ENCODE assay signal across 15 cellular contexts in the genomic region with DNA sequence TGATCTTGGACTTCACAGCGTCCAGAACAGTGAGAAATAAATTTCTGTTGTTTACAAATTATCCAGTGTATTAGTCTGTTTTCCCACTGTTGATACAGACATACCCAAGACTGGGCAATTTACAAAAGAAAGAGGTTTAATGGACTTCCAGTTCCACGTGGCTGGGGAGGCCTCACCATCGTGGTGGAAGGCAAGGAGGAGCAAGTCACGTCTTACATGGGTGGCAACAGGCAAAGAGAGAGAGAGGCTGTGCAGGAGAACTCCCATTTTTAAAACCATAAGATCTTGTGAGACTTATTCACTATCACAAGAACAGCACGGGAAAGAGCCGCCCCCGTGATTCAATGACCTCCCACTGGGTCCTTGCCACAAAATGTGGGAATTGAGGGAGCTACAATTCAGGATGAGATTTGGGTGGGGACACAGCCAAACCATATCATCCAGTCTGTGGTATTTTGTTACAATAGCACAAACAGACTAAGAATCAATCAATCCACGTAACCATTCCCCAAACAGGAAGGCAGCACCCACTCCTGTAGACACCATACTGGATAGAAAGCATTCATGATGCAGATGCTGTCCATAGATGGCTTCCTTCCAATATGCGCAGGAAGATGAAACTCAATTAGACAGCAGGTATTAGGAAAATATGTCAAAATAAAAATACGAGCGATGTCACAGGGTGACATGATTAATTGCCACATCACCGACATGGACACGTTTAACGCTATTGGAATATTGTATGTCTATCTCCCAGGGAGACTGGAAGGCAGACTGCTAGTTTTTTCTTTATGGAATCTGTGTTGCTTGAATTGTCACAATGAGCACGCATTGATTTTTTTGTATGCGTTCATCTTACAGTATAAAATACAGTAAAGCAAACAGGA. TPM values are rescaled to one million over a fixed set of nuclear protein-coding genes. Genes with fewer than 3 reads are reported as not detected.
DNase-seq lines count a peak whose midpoint lies in the region; ATAC-seq and TF ChIP-seq lines count a peak whose summit lies in the region.
"Had no signal": no experiment of that assay in that cellular context is flagged by ENCODE, and none has a peak within 500 bp of the region (broad histone marks: within the 10 kb centered on the region; RNA-seq: fewer than 3 reads in every experiment).

No MANE protein-coding gene starts in this region.

- peak overlapping the region; percentile 97 to 98 for H3K27ac ChIP-seq in right atrium auricular region
- peak overlapping the region; percentile 96 for H3K27ac ChIP-seq in hepatocyte
- H3K27ac ChIP-seq: colonic mucosa had no signal

- H2AFZ ChIP-seq in hepatocyte: no peak overlapping the region
- H2AFZ ChIP-seq: GM23338 had no signal

- H3K36me3 Mint-ChIP-seq in WTC11: peaks cover 18% of the 10 kb centered on the region
- H3K36me3 Mint-ChIP-seq in activated T-helper 2 cell treated with anti-CD3 and anti-CD28 coated beads, Interferon-gamma antibody, Interleukin-2, Interleukin-4, amounts not matched to agents 10 μg/mL and 5 μg/mL and 100 μg/mL, durations not matched to agents 14 hours and 24 hours and 36 hours (ENCODE audit: low read depth): peaks cover 57% of the 10 kb centered on the region

- no peaks in the 10 kb centered on the region for H4K20me1 ChIP-seq in hepatocyte (ENCODE audit: insufficient read depth, poor library complexity, severe bottlenecking)

- H3K4me1 ChIP-seq in right atrium auricular region (peaks cover 2 to 79% of the 10 kb centered on the region in 2 donors), hepatocyte (ENCODE audit: insufficient read depth) (peaks cover 56% of the 10 kb centered on the region)

- WGBS in hepatocyte (ENCODE audit: low lambda C conversion rate, missing lambda C conversion rate): 95% methylated on average over 16 of the region's 16 CpGs

- peaks cover 6% of the 10 kb centered on the region for H3K4me1 Mint-ChIP-seq in WTC11
- H3K4me1 Mint-ChIP-seq in activated T-helper 2 cell treated with anti-CD3 and anti-CD28 coated beads, Interferon-gamma antibody, Interleukin-2, Interleukin-4, amounts not matched to agents 10 μg/mL and 5 μg/mL and 100 μg/mL, durations not matched to agents 14 hours and 24 hours and 36 hours (ENCODE audit: low read depth): peaks cover 12% of the 10 kb centered on the region

- H3K36me3 ChIP-seq in right atrium auricular region: peaks cover 67% of the 10 kb centered on the region
- no peaks in the 10 kb centered on the region for H3K36me3 ChIP-seq in hepatocyte (replicated peaks; ENCODE audit: insufficient read depth, low read depth)

- H3K9me3 Mint-ChIP-seq in WTC11: peaks cover 6% of the 10 kb centered on the region
- no peaks in the 10 kb centered on the region for H3K9me3 Mint-ChIP-seq in activated T-helper 2 cell treated with anti-CD3 and anti-CD28 coated beads, Interferon-gamma antibody, Interleukin-2, Interleukin-4, amounts not matched to agents 10 μg/mL and 5 μg/mL and 100 μg/mL, durations not matched to agents 14 hours and 24 hours and 36 hours
- H3K9me3 Mint-ChIP-seq: GM23338; stimulated activated naive CD8-positive, alpha-beta T cell treated with anti-CD3 and anti-CD28 coated beads, Interleukin-15, amount 100 ng/mL, for 72 hours had no signal

- H3K9me3 ChIP-seq in right atrium auricular region (no peaks in the 10 kb centered on the region), hepatocyte (ENCODE audit: low read depth) (no peaks in the 10 kb centered on the region)
- H3K9me3 ChIP-seq: colonic mucosa had no signal

- no peaks in the 10 kb centered on the region for H3K27me3 Mint-ChIP-seq in WTC11 (ENCODE audit: low read depth)
- no peaks in the 10 kb centered on the region for H3K27me3 Mint-ChIP-seq in activated T-helper 2 cell treated with anti-CD3 and anti-CD28 coated beads, Interferon-gamma antibody, Interleukin-2, Interleukin-4, amounts not matched to agents 10 μg/mL and 5 μg/mL and 100 μg/mL, durations not matched to agents 14 hours and 24 hours and 36 hours (ENCODE audit: low read depth)
- H3K27me3 Mint-ChIP-seq: stimulated activated naive CD8-positive, alpha-beta T cell treated with anti-CD3 and anti-CD28 coated beads, Interleukin-15, amount 100 ng/mL, for 72 hours had no signal

- peak overlapping the region; percentile 87; the same call in 1 of the 2 replicates for H3K27ac Mint-ChIP-seq in WTC11
- H3K27ac Mint-ChIP-seq in activated T-helper 2 cell treated with anti-CD3 and anti-CD28 coated beads, Interferon-gamma antibody, Interleukin-2, Interleukin-4, amounts not matched to agents 10 μg/mL and 5 μg/mL and 100 μg/mL, durations not matched to agents 14 hours and 24 hours and 36 hours: no peak overlapping the region
- H3K27ac Mint-ChIP-seq: GM23338 had no signal

- peaks cover 14% of the 10 kb centered on the region for H3K79me2 ChIP-seq in hepatocyte

- H3K9me2 ChIP-seq in hepatocyte (replicated peaks; ENCODE audit: insufficient read depth): no peaks in the 10 kb centered on the region

- no peak overlapping the region for H3K4me3 Mint-ChIP-seq in WTC11
- H3K4me3 Mint-ChIP-seq in activated T-helper 2 cell treated with anti-CD3 and anti-CD28 coated beads, Interferon-gamma antibody, Interleukin-2, Interleukin-4, amounts not matched to agents 10 μg/mL and 5 μg/mL and 100 μg/mL, durations not matched to agents 14 hours and 24 hours and 36 hours (ENCODE audit: low read depth): no peak overlapping the region
- H3K4me3 Mint-ChIP-seq: GM23338; stimulated activated naive CD8-positive, alpha-beta T cell treated with anti-CD3 and anti-CD28 coated beads, Interleukin-15, amount 100 ng/mL, for 72 hours had no signal

- H3K4me3 ChIP-seq in right atrium auricular region (no peak overlapping the region), hepatocyte (no peak overlapping the region)
- H3K4me3 ChIP-seq: colonic mucosa, GM23338 had no signal

- no peak for ATAC-seq in WTC11
- no peak for ATAC-seq in HG03460 (IDR thresholded peaks at IDR 0.05; ENCODE audit: unreplicated experiment)
- ATAC-seq: GM23338; stimulated activated naive CD8-positive, alpha-beta T cell treated with anti-CD3 and anti-CD28 coated beads, Interleukin-15, amount 100 ng/mL, for 72 hours had no signal

- CTCF ChIA-PET in WTC11 (lab: Charles Lee): interaction anchor here (1.3 to 6.9 kb wide), 8 partner anchors 13 to 102 kb away, joined by 3 to 178 read pairs (median 76); no protein-coding TSS in a partner anchor

- DNase-seq in right atrium auricular region (ENCODE audit: low spot score) (no peak), cardiac septum (ENCODE audit: low spot score) (no peak), WTC11 (ENCODE audit: low spot score) (no peak), hepatocyte (ENCODE audit: low spot score) (no peak), islet precursor cell (no peak)
- DNase-seq in activated T-helper 2 cell treated with anti-CD3 and anti-CD28 coated beads, Interferon-gamma antibody, Interleukin-2, Interleukin-4, amounts not matched to agents 10 μg/mL and 5 μg/mL and 100 μg/mL, durations not matched to agents 14 hours and 24 hours and 36 hours (ENCODE audit: low spot score): no peak
- DNase-seq: activated CD4-positive, alpha-beta T cell treated with anti-CD3 and anti-CD28 coated beads, Interleukin-2, amount 50 U/mL, for 4 hours; amniotic stem cell; colonic mucosa; midbrain; NCI-H1694 treated with DMSO at 0.1 percent for 48 hours; retina; stimulated activated naive CD8-positive, alpha-beta T cell treated with anti-CD3 and anti-CD28 coated beads, Interleukin-15, amount 100 ng/mL, for 72 hours had no signal

- TF ChIP-seq CTCF in right atrium auricular region (IDR thresholded peaks at IDR 0.05): no peak
- no peak for TF ChIP-seq CTCF in WTC11 (IDR thresholded peaks at IDR 0.05)
- no peak for TF ChIP-seq CTCF in hepatocyte (IDR thresholded peaks at IDR 0.05; ENCODE audit: poor library complexity)

- H3K27me3 ChIP-seq in right atrium auricular region (no peaks in the 10 kb centered on the region), hepatocyte (no peaks in the 10 kb centered on the region)
- H3K27me3 ChIP-seq: colonic mucosa had no signal

- no peak overlapping the region for H3K4me2 ChIP-seq in hepatocyte
- H3K4me2 ChIP-seq: GM23338 had no signal

- POLR2A ChIA-PET in WTC11 (lab: Charles Lee): no interaction called here

- intact Hi-C loops in cardiac septum (cut with DNase I): no loop called here
- intact Hi-C loops in activated T-helper 2 cell treated with anti-CD3 and anti-CD28 coated beads, Interferon-gamma antibody, Interleukin-2, Interleukin-4, amounts not matched to agents 10 μg/mL and 5 μg/mL and 100 μg/mL, durations not matched to agents 14 hours and 24 hours and 36 hours (cut with micrococcal nuclease): no loop called here

TF ChIP-seq in WTC11, 78 proteins besides CTCF, POLR2A, EP300 and RAD21:
- no peak for TF ChIP-seq SOX15 (CRISPR knock-in tag; IDR thresholded peaks at IDR 0.05)
- no peak for TF ChIP-seq GABPB1 (CRISPR knock-in tag; IDR thresholded peaks at IDR 0.05)
- no peak for TF ChIP-seq SMAD3 (CRISPR knock-in tag; IDR thresholded peaks at IDR 0.05; ENCODE audit: borderline replicate concordance)
- TF ChIP-seq, protein P1, sequence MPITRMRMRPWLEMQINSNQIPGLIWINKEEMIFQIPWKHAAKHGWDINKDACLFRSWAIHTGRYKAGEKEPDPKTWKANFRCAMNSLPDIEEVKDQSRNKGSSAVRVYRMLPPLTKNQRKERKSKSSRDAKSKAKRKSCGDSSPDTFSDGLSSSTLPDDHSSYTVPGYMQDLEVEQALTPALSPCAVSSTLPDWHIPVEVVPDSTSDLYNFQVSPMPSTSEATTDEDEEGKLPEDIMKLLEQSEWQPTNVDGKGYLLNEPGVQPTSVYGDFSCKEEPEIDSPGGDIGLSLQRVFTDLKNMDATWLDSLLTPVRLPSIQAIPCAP (CRISPR knock-in tag; IDR thresholded peaks at IDR 0.05): no peak
TF ChIP-seq in WTC11: peak in this region for 0.

RNA-seq across cellular contexts. Expression of a gene that starts 22.8 kb away (rescaled TPM):
- total RNA-seq in right atrium auricular region: 100 to 1,000 TPM in 1 of 2 donors, 10 to 100 TPM in 1; 83.7 to 152 TPM
- total RNA-seq in cardiac septum: 55.8 TPM
- total RNA-seq in WTC11 (2021): 40.6 to 45.0 TPM (median 42.0 TPM) in 3 replicates
- total RNA-seq in hepatocyte: 35.1 and 60.8 TPM in 2 replicates
- polyA plus RNA-seq in hepatocyte: 84.4 and 90.6 TPM in 2 replicates
- total RNA-seq in activated T-helper 2 cell treated with anti-CD3 and anti-CD28 coated beads, Interferon-gamma antibody, Interleukin-2, Interleukin-4, amounts not matched to agents 10 μg/mL and 5 μg/mL and 100 μg/mL, durations not matched to agents 14 hours and 24 hours and 36 hours: 94.1 and 97.0 TPM in 2 replicates
